In the genomic region with DNA sequence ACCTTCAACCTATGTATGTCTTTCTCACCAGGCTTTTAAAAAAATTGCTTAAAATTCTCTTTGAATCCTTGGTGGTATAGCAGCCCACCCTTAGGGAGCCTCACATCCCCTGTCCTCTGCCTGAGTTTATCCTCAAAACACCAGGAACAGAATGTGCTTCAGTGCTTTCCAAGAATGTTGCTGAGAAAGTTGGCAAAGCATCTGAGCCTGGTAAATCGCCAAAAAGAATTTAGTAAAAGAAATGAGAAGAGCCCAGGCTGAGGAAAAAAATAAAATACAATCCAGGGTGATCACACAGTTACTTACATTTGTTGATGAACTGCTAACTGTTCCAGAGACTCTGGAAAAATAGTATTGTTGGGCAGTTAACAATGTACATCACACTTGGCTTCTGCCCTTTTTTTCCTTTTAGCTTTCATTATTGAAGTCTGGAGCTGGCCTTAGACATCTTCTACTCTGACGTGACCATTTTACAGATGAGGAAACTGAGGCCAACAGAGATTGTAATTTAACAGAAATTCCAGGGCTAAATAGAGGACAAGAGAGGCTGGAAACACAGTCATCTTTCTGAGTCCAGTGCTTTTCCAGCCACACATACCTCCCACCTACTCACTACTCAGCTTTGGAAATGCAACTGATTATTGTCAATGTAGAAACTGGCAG, we compare ENCODE assay signal across 1 cellular context.
TF ChIP-seq lines count a peak whose summit lies in the region.

No MANE protein-coding gene starts in this region.

TF ChIP-seq in K562, 482 proteins besides CTCF, POLR2A, EP300 and RAD21 (continued from another document):
- TF ChIP-seq RBM25 (IDR thresholded peaks at IDR 0.05; ENCODE audit: low read depth, low read length, severe bottlenecking) (peak; percentile 94), ZNF165 (CRISPR knock-in tag; IDR thresholded peaks at IDR 0.05; ENCODE audit: borderline replicate concordance) (no peak), NR1H2 (CRISPR knock-in tag; IDR thresholded peaks at IDR 0.05) (no peak), ZKSCAN8 (CRISPR knock-in tag; IDR thresholded peaks at IDR 0.05) (no peak), CHD2 (IDR thresholded peaks at IDR 0.05; ENCODE audit: low read depth, low read length) (no peak), ZNF561 (CRISPR knock-in tag; conservative IDR thresholded peaks at IDR 0.05) (no peak), RCOR1 (IDR thresholded peaks at IDR 0.05; ENCODE audit: borderline replicate concordance in 1 of 2, low read depth in 2 of 2, low read length in 2 of 2) (0 out of 4 replicates have a peak, but pooled peaks of 1 of the 2 experiments have one; percentile 41)
- TF ChIP-seq, protein P1, sequence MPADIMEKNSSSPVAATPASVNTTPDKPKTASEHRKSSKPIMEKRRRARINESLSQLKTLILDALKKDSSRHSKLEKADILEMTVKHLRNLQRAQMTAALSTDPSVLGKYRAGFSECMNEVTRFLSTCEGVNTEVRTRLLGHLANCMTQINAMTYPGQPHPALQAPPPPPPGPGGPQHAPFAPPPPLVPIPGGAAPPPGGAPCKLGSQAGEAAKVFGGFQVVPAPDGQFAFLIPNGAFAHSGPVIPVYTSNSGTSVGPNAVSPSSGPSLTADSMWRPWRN (IDR thresholded peaks at IDR 0.05; ENCODE audit: low read depth) = no peak
TF ChIP-seq in K562: peak in this region for 8.
